ENCODE assay signal across 19 cellular contexts in genomic region chr2:148513425-148513824, GRCh38.
DNase-seq lines count a peak whose midpoint lies in the region; ATAC-seq, FAIRE-seq and TF ChIP-seq lines count a peak whose summit lies in the region.
"Had no signal": no experiment of that assay in that cellular context is flagged by ENCODE, and none has a peak within 500 bp of the region (broad histone marks: within the 10 kb centered on the region; RNA-seq: fewer than 3 reads in every experiment).

No MANE protein-coding gene starts in this region.

- peaks cover 13% of the 10 kb centered on the region for H3F3A ChIP-seq in MM.1S (ENCODE audit: insufficient read depth, low read length)

- H3K4me2 ChIP-seq in HepG2 (ENCODE audit: low read depth, low read length) (no peak overlapping the region), MM.1S (ENCODE audit: low read depth, low read length) (peak overlapping the region; percentile 44; the same call in 1 of the 2 replicates), K562 (ENCODE audit: insufficient read depth, low read length) (no peak overlapping the region)
- H3K4me2 ChIP-seq: BLaER1 treated with 17β-estradiol and CSF1 and Interleukin-3, amounts not matched to agents 10 nM and 100 nM had no signal

- H4K20me1 ChIP-seq in HepG2 (ENCODE audit: insufficient read depth, low read length) (no peaks in the 10 kb centered on the region), MM.1S (ENCODE audit: insufficient read depth, low read length) (no peaks in the 10 kb centered on the region), K562 (replicated peaks; ENCODE audit: control insufficient read depth, insufficient read depth, low read length) (no peaks in the 10 kb centered on the region)
- H4K20me1 ChIP-seq: BLaER1 treated with 17β-estradiol and CSF1 and Interleukin-3, amounts not matched to agents 10 nM and 100 nM had no signal

- no peaks in the 10 kb centered on the region for H3K9me1 ChIP-seq in K562 (ENCODE audit: control insufficient read depth, insufficient read depth, low read length)

- TF ChIP-seq POLR2A in HepG2 (IDR thresholded peaks at IDR 0.05; ENCODE audit: insufficient read depth in 1 of 2, low read depth in 2 of 2, low read length in 2 of 2) (no peak), right lobe of liver (IDR thresholded peaks at IDR 0.05) (no peak), K562 (conservative IDR thresholded peaks at IDR 0.05) (no peak)

- H3K9ac ChIP-seq in HepG2 (ENCODE audit: insufficient read depth, low read depth, low read length): no peak overlapping the region
- no peak overlapping the region for H3K9ac ChIP-seq in MM.1S (ENCODE audit: low read length)
- no peak overlapping the region for H3K9ac ChIP-seq in K562 (ENCODE audit: insufficient read depth in 1 of 2, low read depth in 2 of 2, low read length in 2 of 2)
- H3K9ac ChIP-seq: BLaER1 treated with 17β-estradiol and CSF1 and Interleukin-3, amounts not matched to agents 10 nM and 100 nM had no signal

- FAIRE-seq in HepG2 (lab: Jason Lieb, UNC): no peak
- FAIRE-seq in K562 (lab: Jason Lieb, UNC): no peak
- FAIRE-seq: D721Med, GM12891, GM19239 had no signal

- ATAC-seq in HepG2 (no peak), right lobe of liver (no peak), K562 (no peak), GM19455 (IDR thresholded peaks at IDR 0.05; ENCODE audit: unreplicated experiment) (no peak)
- ATAC-seq: CD8-positive, alpha-beta T cell had no signal

- no peak for DNase-seq in HepG2 (ENCODE audit: low spot score)
- no peak for DNase-seq in right lobe of liver
- peak; percentile 58 for DNase-seq in MM.1S
- no peak for DNase-seq in K562 (ENCODE audit: extremely low read depth in 1 of 4, low spot score in 3 of 4)
- no peak for DNase-seq in NCI-H2107 (lab: John Stamatoyannopoulos, UW)
- DNase-seq: ACHN; Caco-2; Calu3; CD4-positive, alpha-beta T cell; CD8-positive, alpha-beta T cell; DMS79 treated with DMSO at 0.1 percent for 48 hours; GF-D8 had no signal

- H3K27me3 ChIP-seq in HepG2 (ENCODE audit: control insufficient read depth in 1 of 2, insufficient read depth in 2 of 2, low read length in 2 of 2): no peaks in the 10 kb centered on the region
- no peaks in the 10 kb centered on the region for H3K27me3 ChIP-seq in right lobe of liver
- H3K27me3 ChIP-seq in MM.1S (replicated peaks; ENCODE audit: insufficient read depth, low read length): no peaks in the 10 kb centered on the region
- H3K27me3 ChIP-seq in K562 (ENCODE audit: control insufficient read depth in 2 of 2, insufficient read depth in 2 of 2, low read length in 2 of 2): peaks cover 0 to 14% of the 10 kb centered on the region in 2 experiments; a peak in 1 of 5 replicates
- H3K27me3 ChIP-seq: BLaER1 treated with 17β-estradiol and CSF1 and Interleukin-3, amounts not matched to agents 10 nM and 100 nM had no signal

- H2AFZ ChIP-seq in HepG2 (ENCODE audit: low read length) (no peak overlapping the region), MM.1S (ENCODE audit: low read length) (no peak overlapping the region), K562 (ENCODE audit: low read depth, low read length) (no peak overlapping the region)

- POLR2A ChIA-PET in HepG2 (lab: Yijun Ruan, JAX): no interaction called here
- POLR2A ChIA-PET in K562 (lab: Yijun Ruan, JAX): no interaction called here

- H3K36me3 ChIP-seq in HepG2 (replicated peaks in 1 of 2; ENCODE audit: control insufficient read depth in 1 of 2, insufficient read depth in 2 of 2, low read length in 2 of 2): no peaks in the 10 kb centered on the region
- no peaks in the 10 kb centered on the region for H3K36me3 ChIP-seq in right lobe of liver
- no peaks in the 10 kb centered on the region for H3K36me3 ChIP-seq in MM.1S (replicated peaks; ENCODE audit: insufficient read depth, low read length)
- no peaks in the 10 kb centered on the region for H3K36me3 ChIP-seq in K562 (ENCODE audit: control insufficient read depth, insufficient read depth, low read length)

- in situ Hi-C loops in HepG2 (cut with HindIII; ENCODE audit: extremely low pct_ligation_motif_present, low pct_unique_long_range_greater_than_20kb) (no loop called here), K562 (cut with MboI) (loop anchor here (10.0 kb wide), 1 partner anchor 579 kb away; no protein-coding TSS in a partner anchor)

- H3K4me1 ChIP-seq in HepG2 (ENCODE audit: insufficient read depth, low read length) (peaks cover 18% of the 10 kb centered on the region), right lobe of liver (no peaks in the 10 kb centered on the region), MM.1S (ENCODE audit: low read length) (peaks cover 47% of the 10 kb centered on the region), K562 (replicated peaks in 1 of 2; ENCODE audit: control insufficient read depth in 2 of 2, insufficient read depth in 2 of 2, low read length in 2 of 2) (peaks cover 0 to 5% of the 10 kb centered on the region in 2 experiments; a peak in 1 of 5 replicates)
- H3K4me1 ChIP-seq: Caco-2 had no signal

- H3K9me3 ChIP-seq in HepG2 (ENCODE audit: low read length): no peaks in the 10 kb centered on the region
- no peaks in the 10 kb centered on the region for H3K9me3 ChIP-seq in right lobe of liver
- no peaks in the 10 kb centered on the region for H3K9me3 ChIP-seq in MM.1S (replicated peaks; ENCODE audit: insufficient read depth, low read length)
- no peaks in the 10 kb centered on the region for H3K9me3 ChIP-seq in K562 (replicated peaks; ENCODE audit: control insufficient read depth, insufficient read depth, low read depth, low read length)
- H3K9me3 ChIP-seq: BLaER1 treated with 17β-estradiol and CSF1 and Interleukin-3, amounts not matched to agents 10 nM and 100 nM; Caco-2 had no signal

- H3K79me2 ChIP-seq in HepG2 (ENCODE audit: insufficient read depth, low read length) (no peaks in the 10 kb centered on the region), MM.1S (ENCODE audit: low read length) (no peaks in the 10 kb centered on the region), K562 (ENCODE audit: control insufficient read depth, insufficient read depth, low read length) (no peaks in the 10 kb centered on the region)

- TF ChIP-seq CTCF in HepG2 (CRISPR knock-in tag; IDR thresholded peaks at IDR 0.05) (no peak), right lobe of liver (IDR thresholded peaks at IDR 0.05) (no peak), MM.1S (IDR thresholded peaks at IDR 0.05; ENCODE audit: low read length) (no peak), K562 (IDR thresholded peaks at IDR 0.05 in 2 of 3, conservative IDR thresholded peaks at IDR 0.05 in 1 of 3; ENCODE audit: insufficient read depth in 2 of 3, low read depth in 1 of 3, low read length in 3 of 3) (no peak)

- CTCF ChIA-PET in HepG2 (lab: Yijun Ruan, JAX; ENCODE audit: low intra/inter-chr PET ratio, low total read pairs): no interaction called here
- CTCF ChIA-PET in K562 (lab: Yijun Ruan, JAX; ENCODE audit: low intra/inter-chr PET ratio): no interaction called here

- TF ChIP-seq EP300 in HepG2 (IDR thresholded peaks at IDR 0.05; ENCODE audit: low read depth in 2 of 2, low read length in 2 of 2) (no peak), HepG2 (CRISPR knock-in tag; IDR thresholded peaks at IDR 0.05; ENCODE audit: borderline replicate concordance) (no peak), K562 (IDR thresholded peaks at IDR 0.05; ENCODE audit: low read length) (no peak)

- H3K4me3 ChIP-seq in HepG2 (replicated peaks in 1 of 3; ENCODE audit: insufficient read depth in 1 of 3, low read depth in 2 of 3, low read length in 3 of 3) (no peak overlapping the region), right lobe of liver (no peak overlapping the region), MM.1S (ENCODE audit: low read length) (no peak overlapping the region), K562 (no peak overlapping the region)
- H3K4me3 ChIP-seq: BLaER1 treated with 17β-estradiol and CSF1 and Interleukin-3, amounts not matched to agents 10 nM and 100 nM had no signal

- H3K27ac ChIP-seq in HepG2 (ENCODE audit: extremely low read length, insufficient read depth, low read length) (no peak overlapping the region), right lobe of liver (no peak overlapping the region), MM.1S (ENCODE audit: low read length) (peak overlapping the region; percentile 44; the same call in 1 of the 2 replicates), K562 (ENCODE audit: extremely low read depth, low read depth, low read length) (no peak overlapping the region)
- H3K27ac ChIP-seq: 22Rv1; BLaER1 treated with 17β-estradiol and CSF1 and Interleukin-3, amounts not matched to agents 10 nM and 100 nM; C4-2B had no signal

- WGBS in HepG2 (ENCODE audit: low lambda C conversion rate): 61% methylated on average over 1 of the region's 1 CpG
- 33% methylated on average over 1 of the region's 1 CpG for WGBS in right lobe of liver (ENCODE audit: insufficient coverage, low coverage, low lambda C conversion rate, missing lambda C conversion rate)
- WGBS in K562 (ENCODE audit: insufficient coverage, low coverage, missing lambda C conversion rate): 0% methylated on average over 1 of the region's 1 CpG

- TF ChIP-seq RAD21 in HepG2 (CRISPR knock-in tag; IDR thresholded peaks at IDR 0.05) (no peak), K562 (CRISPR knock-in tag; conservative IDR thresholded peaks at IDR 0.05 in 1 of 2, IDR thresholded peaks at IDR 0.05 in 1 of 2) (no peak)

- BruUV-seq in HepG2 (replicated peaks; lab: Mats Ljungman, UMichigan) (no TSS peak), K562 (replicated peaks; lab: Mats Ljungman, UMichigan) (no TSS peak)

- intact Hi-C loops in HepG2 (cut with micrococcal nuclease; ENCODE audit: unreplicated experiment): no loop called here
- intact Hi-C loops in right lobe of liver (cut with DNase I): no loop called here
- intact Hi-C loops in K562 (cut with micrococcal nuclease): no loop called here

- no peaks in the 10 kb centered on the region for H3K9me2 ChIP-seq in MM.1S (replicated peaks; ENCODE audit: insufficient read depth, low read length)

TF ChIP-seq in HepG2, 621 proteins besides CTCF, POLR2A, EP300 and RAD21 (continues in another document):
- TF ChIP-seq CEBPB (IDR thresholded peaks at IDR 0.05; ENCODE audit: borderline replicate concordance, low read depth, low read length) (0 out of 2 replicates have a peak, but pooled peaks have one; percentile 14), ZNF788 (CRISPR knock-in tag; IDR thresholded peaks at IDR 0.05; ENCODE audit: borderline replicate concordance) (no peak), ATF7 (IDR thresholded peaks at IDR 0.05) (0 out of 2 replicates have a peak, but pooled peaks have one; percentile 12), ATF7 (CRISPR knock-in tag; IDR thresholded peaks at IDR 0.05) (no peak), GABPA (IDR thresholded peaks at IDR 0.05; ENCODE audit: low read depth, low read length) (no peak), GABPA (CRISPR knock-in tag; IDR thresholded peaks at IDR 0.05; ENCODE audit: low read depth) (no peak)

TF ChIP-seq in K562, 482 proteins besides CTCF, POLR2A, EP300 and RAD21 (continues in another document):
- TF ChIP-seq SMARCC2 (IDR thresholded peaks at IDR 0.05; ENCODE audit: low read depth): no peak

Comparison
In these comparisons a context has a peak if more than half of its experiments do, and no peak if none do; other contexts are left out.
1. Of the 241 proteins assayed by ChIP-seq in both HepG2 and K562: peak only in HepG2: CEBPB and MAFK; only in K562: none; in both: none; in neither: 237; mixed calls (peak in some experiments, not most) for 2.